14 cellular contexts compared by ENCODE assay signal in the genomic region with DNA sequence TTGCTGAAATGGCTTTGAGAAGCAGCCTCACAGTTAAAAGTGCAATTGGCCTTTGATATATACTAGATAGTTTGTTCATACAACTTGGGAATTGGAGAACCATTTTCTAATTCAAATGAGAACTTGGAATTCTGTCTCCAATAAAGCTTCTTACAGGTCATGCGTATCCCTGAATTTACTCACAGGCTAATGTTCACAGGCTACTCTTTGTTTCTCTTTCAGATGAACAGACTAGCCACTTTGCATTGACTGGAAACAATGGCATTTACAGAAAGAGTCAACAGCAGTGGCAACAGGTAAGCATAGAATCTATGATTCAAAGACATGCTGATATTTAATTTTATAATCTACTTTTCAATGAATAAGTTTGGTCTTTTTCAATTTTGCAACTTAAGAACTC. TPM values are rescaled to one million over a fixed set of nuclear protein-coding genes. Genes with fewer than 3 reads are reported as not detected.
DNase-seq lines count a peak whose midpoint lies in the region; ATAC-seq and TF ChIP-seq lines count a peak whose summit lies in the region.
"Had no signal": no experiment of that assay in that cellular context is flagged by ENCODE, and none has a peak within 500 bp of the region (broad histone marks: within the 10 kb centered on the region; RNA-seq: fewer than 3 reads in every experiment).

No MANE protein-coding gene starts in this region.

- H3K23ac ChIP-seq in neuronal stem cell (ENCODE audit: low read depth, low read length, poor library complexity) = no peak overlapping the region

- intact Hi-C loops in uterus (cut with DNase I; ENCODE audit: low total_unique reads) = loop anchor here (10.0 kb wide), 1 partner anchor 47 kb away; no protein-coding TSS in a partner anchor
- intact Hi-C loops in sciatic nerve (cut with DNase I) = no loop called here

- H4K8ac ChIP-seq in neuronal stem cell (ENCODE audit: low read depth, low read length) = no peak overlapping the region

- H3K4ac ChIP-seq in neuronal stem cell (ENCODE audit: low read length) = no peak overlapping the region

- peaks cover 0 to 74% (median 0%) of the 10 kb centered on the region in 11 experiments; a peak in 7 of 22 replicates for H4K20me1 ChIP-seq in BLaER1 treated with 17β-estradiol and CSF1 and Interleukin-3, amounts not matched to agents 10 nM and 100 nM
- H4K20me1 ChIP-seq in KMS-11 (ENCODE audit: insufficient read depth) = no peaks in the 10 kb centered on the region

- H3K36me3 ChIP-seq in BLaER1 treated with 17β-estradiol and CSF1 and Interleukin-3, amounts not matched to agents 10 nM and 100 nM = peaks cover 10 to 50% (median 24%) of the 10 kb centered on the region in 11 experiments; a peak in 20 of 22 replicates
- no peaks in the 10 kb centered on the region; the same call in 1 of the 2 replicates for H3K36me3 ChIP-seq in KMS-11 (ENCODE audit: insufficient read depth)
- no peaks in the 10 kb centered on the region for H3K36me3 ChIP-seq in ectodermal cell (ENCODE audit: control insufficient read depth, insufficient read depth, low read length)
- H3K36me3 ChIP-seq in uterus = no peaks in the 10 kb centered on the region
- peaks cover 0 to 20% (median 0%) of the 10 kb centered on the region in 3 donors for H3K36me3 ChIP-seq in Peyer's patch
- no peaks in the 10 kb centered on the region for H3K36me3 ChIP-seq in neuronal stem cell (replicated peaks in 1 of 2; ENCODE audit: control insufficient read depth in 2 of 2, insufficient read depth in 2 of 2, low read length in 2 of 2)
- H3K36me3 ChIP-seq: brain microvascular endothelial cell had no signal

- H3K9me3 ChIP-seq in BLaER1 treated with 17β-estradiol and CSF1 and Interleukin-3, amounts not matched to agents 10 nM and 100 nM (replicated peaks in 1 of 11) = no peaks in the 10 kb centered on the region
- H3K9me3 ChIP-seq in ectodermal cell (ENCODE audit: control insufficient read depth, low read length) (no peaks in the 10 kb centered on the region), uterus (no peaks in the 10 kb centered on the region), Peyer's patch (no peaks in the 10 kb centered on the region), neuronal stem cell (replicated peaks in 1 of 2; ENCODE audit: control insufficient read depth in 2 of 2, insufficient read depth in 1 of 2, low read depth in 1 of 2, low read length in 2 of 2) (no peaks in the 10 kb centered on the region)
- H3K9me3 ChIP-seq: heart left ventricle had no signal

- TF ChIP-seq CTCF in KMS-11 (conservative IDR thresholded peaks at IDR 0.05; ENCODE audit: low read depth, low read length) (no peak), uterus (IDR thresholded peaks at IDR 0.05) (no peak), Peyer's patch (IDR thresholded peaks at IDR 0.05) (no peak)

- no peak overlapping the region for H3K14ac ChIP-seq in neuronal stem cell (ENCODE audit: low read length)

- no peak overlapping the region for H2AFZ ChIP-seq in KMS-11 (ENCODE audit: low read depth)
- no peak overlapping the region for H2AFZ ChIP-seq in neuronal stem cell (ENCODE audit: low read length)

- no peak for DNase-seq in uterus
- DNase-seq in Peyer's patch = no peak
- no peak for DNase-seq in neuronal stem cell (ENCODE audit: low spot score)
- no peak for DNase-seq in sciatic nerve (ENCODE audit: low spot score)
- DNase-seq: brain microvascular endothelial cell, heart left ventricle, NCI-H226 had no signal

- WGBS in ectodermal cell, 2 experiments = 59 to 64% methylated on average over 1 of the region's 1 CpG
- WGBS in neuronal stem cell (ENCODE audit: extremely low coverage in 2 of 2, insufficient read length in 2 of 2, insufficient replicate concordance in 1 of 2), 2 donors = no CpG with 5 or more reads among the region's 1 CpG

- H2BK12ac ChIP-seq in neuronal stem cell (ENCODE audit: low read length) = no peak overlapping the region

- no peaks in the 10 kb centered on the region for H3K27me3 ChIP-seq in BLaER1 treated with 17β-estradiol and CSF1 and Interleukin-3, amounts not matched to agents 10 nM and 100 nM
- H3K27me3 ChIP-seq in KMS-11 (ENCODE audit: insufficient read depth, low read depth) (no peaks in the 10 kb centered on the region), ectodermal cell (ENCODE audit: control insufficient read depth, insufficient read depth, low read length, poor library complexity, severe bottlenecking) (no peaks in the 10 kb centered on the region), uterus (no peaks in the 10 kb centered on the region), Peyer's patch (no peaks in the 10 kb centered on the region), neuronal stem cell (ENCODE audit: control insufficient read depth in 3 of 3, insufficient read depth in 3 of 3, low read depth in 1 of 3, low read length in 3 of 3) (no peaks in the 10 kb centered on the region)
- H3K27me3 ChIP-seq: brain microvascular endothelial cell, heart left ventricle had no signal

- peaks cover 82% of the 10 kb centered on the region for H3K79me2 ChIP-seq in KMS-11 (ENCODE audit: insufficient read depth, low read depth)

- peaks cover 69 to 94% (median 84%) of the 10 kb centered on the region in 10 experiments for H3K4me1 ChIP-seq in BLaER1 treated with 17β-estradiol and CSF1 and Interleukin-3, amounts not matched to agents 10 nM and 100 nM
- H3K4me1 ChIP-seq in KMS-11 (ENCODE audit: low read depth, poor library complexity, severe bottlenecking) (peaks cover 64% of the 10 kb centered on the region), ectodermal cell (ENCODE audit: control insufficient read depth, insufficient read depth, low read length) (peaks cover 26% of the 10 kb centered on the region), uterus (peaks cover 0 to 8% of the 10 kb centered on the region in 2 donors), Peyer's patch (peaks cover 0 to 16% (median 0%) of the 10 kb centered on the region in 4 donors), neuronal stem cell (ENCODE audit: control insufficient read depth in 2 of 2, insufficient read depth in 1 of 2, low read depth in 1 of 2, low read length in 2 of 2) (peaks cover 12 to 26% of the 10 kb centered on the region in 2 donors)

- H2BK5ac ChIP-seq in neuronal stem cell (ENCODE audit: low read length) = no peak overlapping the region

- no peak for TF ChIP-seq POLR2A in uterus (IDR thresholded peaks at IDR 0.05)
- TF ChIP-seq POLR2A in Peyer's patch (IDR thresholded peaks at IDR 0.05) = no peak

- no peak overlapping the region for H2BK120ac ChIP-seq in neuronal stem cell (ENCODE audit: low read depth, low read length)

- H2AK5ac ChIP-seq in neuronal stem cell (ENCODE audit: low read depth, low read length) = no peak overlapping the region

- peak overlapping the region in 1 of 10 experiments; percentile 10; a peak in 1 of 20 replicates for H3K4me3 ChIP-seq in BLaER1 treated with 17β-estradiol and CSF1 and Interleukin-3, amounts not matched to agents 10 nM and 100 nM
- H3K4me3 ChIP-seq in KMS-11 (IDR thresholded peaks at IDR 0.05; ENCODE audit: insufficient read depth, low read depth, low read length) (no peak overlapping the region), ectodermal cell (ENCODE audit: insufficient read depth, low read depth, low read length) (no peak overlapping the region), uterus (no peak overlapping the region), Peyer's patch (no peak overlapping the region), neuronal stem cell (ENCODE audit: low read length in 2 of 2) (no peak overlapping the region)
- H3K4me3 ChIP-seq: heart left ventricle, lung had no signal

- ATAC-seq in GM19468 (IDR thresholded peaks at IDR 0.05; ENCODE audit: extremely low read depth, unreplicated experiment) = peak; percentile 34
- ATAC-seq in sciatic nerve = no peak
- ATAC-seq: heart left ventricle, Panc1 had no signal

- peak overlapping the region in 10 of 11 experiments; percentile 25 to 90 (median 82); a peak in 19 of 22 replicates for H3K27ac ChIP-seq in BLaER1 treated with 17β-estradiol and CSF1 and Interleukin-3, amounts not matched to agents 10 nM and 100 nM
- H3K27ac ChIP-seq in KMS-11 = no peak overlapping the region; the same call in 1 of the 2 replicates
- H3K27ac ChIP-seq in ectodermal cell (ENCODE audit: insufficient read depth, low read depth, low read length, poor library complexity, severe bottlenecking) = peak overlapping the region; percentile 36
- no peak overlapping the region for H3K27ac ChIP-seq in uterus
- no peak overlapping the region for H3K27ac ChIP-seq in Peyer's patch
- no peak overlapping the region for H3K27ac ChIP-seq in neuronal stem cell (replicated peaks; ENCODE audit: low read length)
- H3K27ac ChIP-seq: brain microvascular endothelial cell had no signal

- peak overlapping the region; percentile 68 to 93 (median 75); a peak in 21 of 22 replicates for H3K4me2 ChIP-seq in BLaER1 treated with 17β-estradiol and CSF1 and Interleukin-3, amounts not matched to agents 10 nM and 100 nM
- H3K4me2 ChIP-seq in KMS-11 (peak overlapping the region; percentile 34), neuronal stem cell (ENCODE audit: insufficient read depth, low read length, poor library complexity, severe bottlenecking) (no peak overlapping the region)

- H3K18ac ChIP-seq in neuronal stem cell (ENCODE audit: low read length) = no peak overlapping the region

- H2BK15ac ChIP-seq in neuronal stem cell (ENCODE audit: low read length) = no peak overlapping the region

- no peak overlapping the region for H4K91ac ChIP-seq in neuronal stem cell (ENCODE audit: low read depth, low read length, poor library complexity)

- H3K9ac ChIP-seq in BLaER1 treated with 17β-estradiol and CSF1 and Interleukin-3, amounts not matched to agents 10 nM and 100 nM = peak overlapping the region in 7 of 11 experiments; percentile 41 to 77 (median 70); a peak in 12 of 22 replicates
- H3K9ac ChIP-seq in KMS-11 = no peak overlapping the region
- no peak overlapping the region for H3K9ac ChIP-seq in neuronal stem cell (ENCODE audit: low read depth, low read length, poor library complexity)

- H3K79me1 ChIP-seq in neuronal stem cell (ENCODE audit: low read depth, low read length) = peaks cover 4% of the 10 kb centered on the region

RNA-seq across cellular contexts. Expression of a gene that starts 13.5 kb away (rescaled TPM):
- polyA plus RNA-seq in ectodermal cell (2013, experiment 1 of 4) = 55.3 TPM
- polyA plus RNA-seq in ectodermal cell (2013, experiment 2 of 4) = 53.6 TPM
- 36.1 TPM for polyA plus RNA-seq in ectodermal cell (2013, experiment 3 of 4)
- 42.4 TPM for polyA plus RNA-seq in ectodermal cell (2013, experiment 4 of 4)
- total RNA-seq in uterus = 100 to 1,000 TPM in 2 of 4 donors, 10 to 100 TPM in 2; 26.7 to 200 (median 92.5) TPM
- 100 to 1,000 TPM in 3 of 4 donors, 10 to 100 TPM in 1; 72.5 to 128 (median 108) TPM for total RNA-seq in Peyer's patch
- polyA plus RNA-seq in neuronal stem cell (2013, experiment 1 of 2) = 21.2 TPM
- 23.7 TPM for polyA plus RNA-seq in neuronal stem cell (2013, experiment 2 of 2)
- total RNA-seq in sciatic nerve = 121 TPM

RNA-seq across cellular contexts. Expression of a gene that starts 56.1 kb away (rescaled TPM):
- polyA plus RNA-seq in ectodermal cell (2013, experiment 1 of 4) = 4.5 TPM
- polyA plus RNA-seq in ectodermal cell (2013, experiment 2 of 4) = 4.7 TPM
- polyA plus RNA-seq in ectodermal cell (2013, experiment 3 of 4) = 5.5 TPM
- polyA plus RNA-seq in ectodermal cell (2013, experiment 4 of 4) = 5.2 TPM
- 1 to 10 TPM in 1 of 4 donors, under 1 TPM in 1, not detected in 2; 0.91 to 4.8 TPM for total RNA-seq in uterus
- 1 to 10 TPM in 2 of 4 donors, not detected in 2; 1.7 to 6.6 TPM for total RNA-seq in Peyer's patch
- 1.6 TPM for polyA plus RNA-seq in neuronal stem cell (2013, experiment 1 of 2)
- 2.2 TPM for polyA plus RNA-seq in neuronal stem cell (2013, experiment 2 of 2)
- 0.49 TPM for total RNA-seq in sciatic nerve
- total RNA-seq: activated T-helper 2 cell treated with anti-CD3 and anti-CD28 coated beads, Interferon-gamma antibody, Interleukin-2, Interleukin-4, amounts not matched to agents 10 μg/mL and 5 μg/mL and 100 μg/mL, durations not matched to agents 14 hours and 24 hours and 36 hours had no signal

Comparison
In these comparisons a context has a peak if more than half of its experiments do, and no peak if none do; other contexts are left out.
1. H3K27ac ChIP-seq: peak in BLaER1 treated with 17β-estradiol and CSF1 and Interleukin-3, amounts not matched to agents 10 nM and 100 nM (10 of 11) and ectodermal cell (single experiment); none in KMS-11 (single experiment), uterus (0 of 2), Peyer's patch (0 of 4) and neuronal stem cell (single experiment).
2. H3K9ac ChIP-seq: peak in BLaER1 treated with 17β-estradiol and CSF1 and Interleukin-3, amounts not matched to agents 10 nM and 100 nM (7 of 11); none in KMS-11 (single experiment) and neuronal stem cell (single experiment).